In genomic region chr7:40213291-40213690, GRCh38 we compare ENCODE assay signal across 3 cellular contexts.
TF ChIP-seq lines count a peak whose summit lies in the region.

No MANE protein-coding gene starts in this region.

TF ChIP-seq in GM23338, 12 proteins besides CTCF, POLR2A, EP300 and RAD21 (continued from another document):
- TF ChIP-seq ETS1 (IDR thresholded peaks at IDR 0.05), result no peak

TF ChIP-seq in K562, 482 proteins besides CTCF, POLR2A, EP300 and RAD21:
- peak; percentile 18; the same call in 1 of the 2 replicates for TF ChIP-seq ATF3 (IDR thresholded peaks at IDR 0.05)
- no peak for TF ChIP-seq ATF3 (CRISPR knock-in tag; conservative IDR thresholded peaks at IDR 0.05)
- TF ChIP-seq JUN (IDR thresholded peaks at IDR 0.05; ENCODE audit: borderline replicate concordance, low read depth, low read length), result no peak
- no peak for TF ChIP-seq JUN (CRISPR knock-in tag; IDR thresholded peaks at IDR 0.05; ENCODE audit: borderline replicate concordance)
- no peak for TF ChIP-seq ATF1 (CRISPR knock-in tag; IDR thresholded peaks at IDR 0.05)
- TF ChIP-seq ATF1 (tag; IDR thresholded peaks at IDR 0.05), result peak; percentile 61
- TF ChIP-seq CREB1 (IDR thresholded peaks at IDR 0.05), result peak; percentile 58; the same call in 1 of the 2 replicates
- no peak for TF ChIP-seq CREB1 (CRISPR knock-in tag; IDR thresholded peaks at IDR 0.05)
- 0 out of 2 replicates have a peak, but pooled peaks have one; percentile 21 for TF ChIP-seq CREM (IDR thresholded peaks at IDR 0.05; ENCODE audit: low read depth)
- TF ChIP-seq ZSCAN32 (CRISPR knock-in tag; IDR thresholded peaks at IDR 0.05), result no peak
TF ChIP-seq in K562: peak in this region for 4.

TF ChIP-seq in endothelial cell of umbilical vein, 7 proteins besides CTCF, POLR2A, EP300 and RAD21 (continued from another document):
- TF ChIP-seq MAX (IDR thresholded peaks at IDR 0.05; ENCODE audit: insufficient read depth, insufficient read length), result no peak
- TF ChIP-seq GATA2 (IDR thresholded peaks at IDR 0.05; ENCODE audit: insufficient read depth, insufficient read length, low read depth, low read length), result no peak
- TF ChIP-seq FOS (IDR thresholded peaks at IDR 0.05; ENCODE audit: borderline replicate concordance, insufficient read depth, low read length), result no peak
- no peak for TF ChIP-seq JUN (IDR thresholded peaks at IDR 0.05; ENCODE audit: borderline replicate concordance, insufficient read depth, insufficient read length, low read depth)
- no peak for TF ChIP-seq EZH2 (IDR thresholded peaks at IDR 0.05; ENCODE audit: borderline replicate concordance, low read depth, low read length, severe bottlenecking)
